1 cellular context compared by ENCODE assay signal in the genomic region with DNA sequence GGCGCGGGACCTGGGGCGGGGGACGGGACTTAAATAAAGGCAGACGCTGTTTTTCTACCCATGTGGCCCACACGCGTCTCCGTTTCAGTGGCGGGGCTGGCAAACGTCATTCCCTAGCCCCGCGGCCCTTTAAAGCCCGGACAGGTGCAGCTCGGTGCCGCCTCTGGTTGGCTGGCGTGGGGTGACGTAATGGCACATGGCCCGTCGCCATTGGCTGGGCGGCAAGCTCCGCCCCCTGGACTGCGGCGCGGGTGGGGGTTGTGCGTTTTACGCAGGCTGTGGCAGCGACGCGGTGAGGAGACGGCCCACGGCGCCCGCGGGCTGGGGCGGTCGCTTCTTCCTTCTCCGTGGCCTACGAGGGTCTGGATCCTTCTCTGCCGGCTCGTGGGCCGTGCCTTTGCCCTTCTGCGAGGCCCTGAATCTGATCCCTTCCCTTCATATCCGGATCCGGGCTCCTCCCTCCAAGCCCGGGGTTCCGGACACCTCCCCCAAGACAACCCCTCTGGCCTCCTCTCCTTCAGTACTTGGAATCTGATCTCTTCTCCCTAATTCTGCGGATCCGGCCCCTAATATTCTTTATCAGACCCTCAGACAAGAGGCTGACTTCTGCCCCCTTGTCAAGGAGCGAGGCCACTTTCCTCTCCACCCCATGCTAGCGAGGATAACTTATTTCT.
A peak's percentile ranks its signal among the peaks of the same experiment; 100 is the strongest.
TF ChIP-seq lines count a peak whose summit lies in the region.

A gene with protein sequence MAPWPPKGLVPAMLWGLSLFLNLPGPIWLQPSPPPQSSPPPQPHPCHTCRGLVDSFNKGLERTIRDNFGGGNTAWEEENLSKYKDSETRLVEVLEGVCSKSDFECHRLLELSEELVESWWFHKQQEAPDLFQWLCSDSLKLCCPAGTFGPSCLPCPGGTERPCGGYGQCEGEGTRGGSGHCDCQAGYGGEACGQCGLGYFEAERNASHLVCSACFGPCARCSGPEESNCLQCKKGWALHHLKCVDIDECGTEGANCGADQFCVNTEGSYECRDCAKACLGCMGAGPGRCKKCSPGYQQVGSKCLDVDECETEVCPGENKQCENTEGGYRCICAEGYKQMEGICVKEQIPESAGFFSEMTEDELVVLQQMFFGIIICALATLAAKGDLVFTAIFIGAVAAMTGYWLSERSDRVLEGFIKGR (plus strand): TSS at position 274 of the 674 bp plus-strand sequence. CDS start 605 bp downstream, outside the sequence.

TF ChIP-seq in K562, 482 proteins besides CTCF, POLR2A, EP300 and RAD21 (continued from another document and continues in another):
- TF ChIP-seq, protein P1, sequence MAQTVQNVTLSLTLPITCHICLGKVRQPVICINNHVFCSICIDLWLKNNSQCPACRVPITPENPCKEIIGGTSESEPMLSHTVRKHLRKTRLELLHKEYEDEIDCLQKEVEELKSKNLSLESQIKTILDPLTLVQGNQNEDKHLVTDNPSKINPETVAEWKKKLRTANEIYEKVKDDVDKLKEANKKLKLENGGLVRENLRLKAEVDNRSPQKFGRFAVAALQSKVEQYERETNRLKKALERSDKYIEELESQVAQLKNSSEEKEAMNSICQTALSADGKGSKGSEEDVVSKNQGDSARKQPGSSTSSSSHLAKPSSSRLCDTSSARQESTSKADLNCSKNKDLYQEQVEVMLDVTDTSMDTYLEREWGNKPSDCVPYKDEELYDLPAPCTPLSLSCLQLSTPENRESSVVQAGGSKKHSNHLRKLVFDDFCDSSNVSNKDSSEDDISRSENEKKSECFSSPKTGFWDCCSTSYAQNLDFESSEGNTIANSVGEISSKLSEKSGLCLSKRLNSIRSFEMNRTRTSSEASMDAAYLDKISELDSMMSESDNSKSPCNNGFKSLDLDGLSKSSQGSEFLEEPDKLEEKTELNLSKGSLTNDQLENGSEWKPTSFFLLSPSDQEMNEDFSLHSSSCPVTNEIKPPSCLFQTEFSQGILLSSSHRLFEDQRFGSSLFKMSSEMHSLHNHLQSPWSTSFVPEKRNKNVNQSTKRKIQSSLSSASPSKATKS (CRISPR knock-in tag; IDR thresholded peaks at IDR 0.05): no peak
- TF ChIP-seq ZC3H11A (IDR thresholded peaks at IDR 0.05; ENCODE audit: low read depth, low read length): no peak
- TF ChIP-seq, protein P2, sequence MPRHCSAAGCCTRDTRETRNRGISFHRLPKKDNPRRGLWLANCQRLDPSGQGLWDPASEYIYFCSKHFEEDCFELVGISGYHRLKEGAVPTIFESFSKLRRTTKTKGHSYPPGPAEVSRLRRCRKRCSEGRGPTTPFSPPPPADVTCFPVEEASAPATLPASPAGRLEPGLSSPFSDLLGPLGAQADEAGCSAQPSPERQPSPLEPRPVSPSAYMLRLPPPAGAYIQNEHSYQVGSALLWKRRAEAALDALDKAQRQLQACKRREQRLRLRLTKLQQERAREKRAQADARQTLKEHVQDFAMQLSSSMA (CRISPR knock-in tag; IDR thresholded peaks at IDR 0.05): 0 out of 2 replicates have a peak, but pooled peaks have one; percentile 16
- no peak for TF ChIP-seq NR1H2 (CRISPR knock-in tag; IDR thresholded peaks at IDR 0.05)
- peak; percentile 99 for TF ChIP-seq ATF7 (IDR thresholded peaks at IDR 0.05)
- TF ChIP-seq MCM2 (IDR thresholded peaks at IDR 0.05; ENCODE audit: low read depth): no peak
- peak; percentile 87; the same call in 1 of the 2 replicates for TF ChIP-seq JUNB (CRISPR knock-in tag; conservative IDR thresholded peaks at IDR 0.05)
- TF ChIP-seq, protein P3, sequence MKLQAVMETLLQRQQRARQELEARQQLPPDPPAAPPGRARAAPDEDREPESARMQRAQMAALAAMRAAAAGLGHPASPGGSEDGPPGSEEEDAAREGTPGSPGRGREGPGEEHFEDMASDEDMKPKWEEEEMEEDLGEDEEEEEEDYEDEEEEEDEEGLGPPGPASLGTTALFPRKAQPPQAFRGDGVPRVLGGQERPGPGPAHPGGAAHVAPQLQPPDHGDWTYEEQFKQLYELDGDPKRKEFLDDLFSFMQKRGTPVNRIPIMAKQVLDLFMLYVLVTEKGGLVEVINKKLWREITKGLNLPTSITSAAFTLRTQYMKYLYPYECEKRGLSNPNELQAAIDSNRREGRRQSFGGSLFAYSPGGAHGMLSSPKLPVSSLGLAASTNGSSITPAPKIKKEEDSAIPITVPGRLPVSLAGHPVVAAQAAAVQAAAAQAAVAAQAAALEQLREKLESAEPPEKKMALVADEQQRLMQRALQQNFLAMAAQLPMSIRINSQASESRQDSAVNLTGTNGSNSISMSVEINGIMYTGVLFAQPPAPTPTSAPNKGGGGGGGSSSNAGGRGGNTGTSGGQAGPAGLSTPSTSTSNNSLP (IDR thresholded peaks at IDR 0.05; ENCODE audit: borderline replicate concordance, low read depth, low read length): no peak
- TF ChIP-seq TGIF2 (CRISPR knock-in tag; IDR thresholded peaks at IDR 0.05): no peak
- TF ChIP-seq MBD2 (IDR thresholded peaks at IDR 0.05; ENCODE audit: borderline replicate concordance, low read depth): peak; percentile 57; the same call in 1 of the 2 replicates
- TF ChIP-seq BCL6 (CRISPR knock-in tag; IDR thresholded peaks at IDR 0.05): no peak
- TF ChIP-seq, protein P4, sequence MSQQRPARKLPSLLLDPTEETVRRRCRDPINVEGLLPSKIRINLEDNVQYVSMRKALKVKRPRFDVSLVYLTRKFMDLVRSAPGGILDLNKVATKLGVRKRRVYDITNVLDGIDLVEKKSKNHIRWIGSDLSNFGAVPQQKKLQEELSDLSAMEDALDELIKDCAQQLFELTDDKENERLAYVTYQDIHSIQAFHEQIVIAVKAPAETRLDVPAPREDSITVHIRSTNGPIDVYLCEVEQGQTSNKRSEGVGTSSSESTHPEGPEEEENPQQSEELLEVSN (IDR thresholded peaks at IDR 0.05; ENCODE audit: borderline replicate concordance in 1 of 2, extremely low read depth in 1 of 2, insufficient read depth in 1 of 2, insufficient read length in 1 of 2, low read depth in 1 of 2, low read length in 1 of 2, poor library complexity in 1 of 2, severe bottlenecking in 1 of 2): peak; percentile 65 to 83
- TF ChIP-seq ZNF780A (CRISPR knock-in tag; IDR thresholded peaks at IDR 0.05): no peak
- TF ChIP-seq, protein P5, sequence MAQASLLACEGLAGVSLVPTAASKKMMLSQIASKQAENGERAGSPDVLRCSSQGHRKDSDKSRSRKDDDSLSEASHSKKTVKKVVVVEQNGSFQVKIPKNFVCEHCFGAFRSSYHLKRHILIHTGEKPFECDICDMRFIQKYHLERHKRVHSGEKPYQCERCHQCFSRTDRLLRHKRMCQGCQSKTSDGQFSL (CRISPR knock-in tag; IDR thresholded peaks at IDR 0.05): peak; percentile 71
- TF ChIP-seq, protein P5 (tag; IDR thresholded peaks at IDR 0.05): no peak
- TF ChIP-seq, protein P6, sequence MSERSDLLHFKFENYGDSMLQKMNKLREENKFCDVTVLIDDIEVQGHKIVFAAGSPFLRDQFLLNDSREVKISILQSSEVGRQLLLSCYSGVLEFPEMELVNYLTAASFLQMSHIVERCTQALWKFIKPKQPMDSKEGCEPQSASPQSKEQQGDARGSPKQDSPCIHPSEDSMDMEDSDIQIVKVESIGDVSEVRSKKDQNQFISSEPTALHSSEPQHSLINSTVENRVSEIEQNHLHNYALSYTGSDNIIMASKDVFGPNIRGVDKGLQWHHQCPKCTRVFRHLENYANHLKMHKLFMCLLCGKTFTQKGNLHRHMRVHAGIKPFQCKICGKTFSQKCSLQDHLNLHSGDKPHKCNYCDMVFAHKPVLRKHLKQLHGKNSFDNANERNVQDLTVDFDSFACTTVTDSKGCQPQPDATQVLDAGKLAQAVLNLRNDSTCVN (CRISPR knock-in tag; IDR thresholded peaks at IDR 0.05): no peak
- no peak for TF ChIP-seq ESRRB (CRISPR knock-in tag; IDR thresholded peaks at IDR 0.05; ENCODE audit: borderline replicate concordance)
- no peak for TF ChIP-seq ZNF316 (IDR thresholded peaks at IDR 0.05)
- TF ChIP-seq ZNF699 (CRISPR knock-in tag; IDR thresholded peaks at IDR 0.05; ENCODE audit: insufficient replicate concordance): no peak
- no peak for TF ChIP-seq WHSC1 (IDR thresholded peaks at IDR 0.05; ENCODE audit: low read length)
- TF ChIP-seq SMARCE1 (IDR thresholded peaks at IDR 0.05): 0 out of 2 replicates have a peak, but pooled peaks have one; percentile 15
- no peak for TF ChIP-seq ZNF444 (CRISPR knock-in tag; IDR thresholded peaks at IDR 0.05)
- TF ChIP-seq, protein P7, sequence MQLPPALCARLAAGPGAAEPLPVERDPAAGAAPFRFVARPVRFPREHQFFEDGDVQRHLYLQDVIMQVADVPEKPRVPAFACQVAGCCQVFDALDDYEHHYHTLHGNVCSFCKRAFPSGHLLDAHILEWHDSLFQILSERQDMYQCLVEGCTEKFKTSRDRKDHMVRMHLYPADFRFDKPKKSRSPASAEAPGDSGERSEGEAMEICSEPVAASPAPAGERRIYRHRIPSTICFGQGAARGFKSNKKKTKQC (CRISPR knock-in tag; IDR thresholded peaks at IDR 0.05): peak; percentile 17
- TF ChIP-seq ZNF785 (CRISPR knock-in tag; IDR thresholded peaks at IDR 0.05): no peak
- TF ChIP-seq BACH1 (tag; IDR thresholded peaks at IDR 0.05): no peak
- TF ChIP-seq, protein P8, sequence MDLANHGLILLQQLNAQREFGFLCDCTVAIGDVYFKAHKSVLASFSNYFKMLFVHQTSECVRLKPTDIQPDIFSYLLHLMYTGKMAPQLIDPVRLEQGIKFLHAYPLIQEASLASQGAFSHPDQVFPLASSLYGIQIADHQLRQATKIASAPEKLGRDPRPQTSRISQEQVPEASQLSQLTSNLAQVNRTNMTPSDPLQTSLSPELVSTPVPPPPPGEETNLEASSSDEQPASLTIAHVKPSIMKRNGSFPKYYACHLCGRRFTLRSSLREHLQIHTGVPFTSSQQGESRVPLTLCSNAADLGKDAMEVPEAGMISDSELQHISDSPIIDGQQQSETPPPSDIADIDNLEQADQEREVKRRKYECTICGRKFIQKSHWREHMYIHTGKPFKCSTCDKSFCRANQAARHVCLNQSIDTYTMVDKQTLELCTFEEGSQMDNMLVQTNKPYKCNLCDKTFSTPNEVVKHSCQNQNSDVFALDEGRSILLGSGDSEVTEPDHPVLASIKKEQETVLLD (IDR thresholded peaks at IDR 0.05): peak; percentile 51
- TF ChIP-seq ASH1L (IDR thresholded peaks at IDR 0.05; ENCODE audit: borderline replicate concordance, low read depth, partially characterized antibody): peak; percentile 26
- peak; percentile 94 for TF ChIP-seq MXI1 (IDR thresholded peaks at IDR 0.05; ENCODE audit: low read depth, low read length)
- no peak for TF ChIP-seq E2F3 (CRISPR knock-in tag; IDR thresholded peaks at IDR 0.05)
- no peak for TF ChIP-seq BMI1 (IDR thresholded peaks at IDR 0.05; ENCODE audit: low read length)
- peak; percentile 89 for TF ChIP-seq CXXC5 (CRISPR knock-in tag; IDR thresholded peaks at IDR 0.05)
- TF ChIP-seq, protein P9, sequence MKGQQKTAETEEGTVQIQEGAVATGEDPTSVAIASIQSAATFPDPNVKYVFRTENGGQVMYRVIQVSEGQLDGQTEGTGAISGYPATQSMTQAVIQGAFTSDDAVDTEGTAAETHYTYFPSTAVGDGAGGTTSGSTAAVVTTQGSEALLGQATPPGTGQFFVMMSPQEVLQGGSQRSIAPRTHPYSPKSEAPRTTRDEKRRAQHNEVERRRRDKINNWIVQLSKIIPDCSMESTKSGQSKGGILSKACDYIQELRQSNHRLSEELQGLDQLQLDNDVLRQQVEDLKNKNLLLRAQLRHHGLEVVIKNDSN (CRISPR knock-in tag; IDR thresholded peaks at IDR 0.05): peak; percentile 77
- no peak for TF ChIP-seq ZBED1 (IDR thresholded peaks at IDR 0.05)
- no peak for TF ChIP-seq KLF1 (tag; IDR thresholded peaks at IDR 0.05)
- peak; percentile 88 for TF ChIP-seq TBP (optimal IDR thresholded peaks at IDR 0.05; ENCODE audit: low read depth, low read length)
- TF ChIP-seq HNRNPK (IDR thresholded peaks at IDR 0.05; ENCODE audit: low read depth, low read length, poor library complexity, severe bottlenecking): no peak
- TF ChIP-seq RBM14 (IDR thresholded peaks at IDR 0.05; ENCODE audit: borderline replicate concordance, insufficient read depth, low read depth, low read length): no peak
- TF ChIP-seq MTA1 (IDR thresholded peaks at IDR 0.05; ENCODE audit: borderline replicate concordance): 0 out of 2 replicates have a peak, but pooled peaks have one; percentile 38
- TF ChIP-seq HIVEP1 (CRISPR knock-in tag; IDR thresholded peaks at IDR 0.05): 0 out of 2 replicates have a peak, but pooled peaks have one; percentile 28
- TF ChIP-seq CBX3 (IDR thresholded peaks at IDR 0.05; ENCODE audit: borderline replicate concordance in 1 of 2, low read length in 2 of 2): no peak; a peak in 1 of 3 replicates
- no peak for TF ChIP-seq TFAM (CRISPR knock-in tag; conservative IDR thresholded peaks at IDR 0.05)
- TF ChIP-seq GTF2F1 (IDR thresholded peaks at IDR 0.05; ENCODE audit: low read depth, low read length): no peak
- TF ChIP-seq GABPB2 (CRISPR knock-in tag; conservative IDR thresholded peaks at IDR 0.05): no peak; the same call in 1 of the 2 replicates
- no peak for TF ChIP-seq SMARCB1 (IDR thresholded peaks at IDR 0.05; ENCODE audit: insufficient read length, low read depth)
- no peak for TF ChIP-seq RUNX1 (IDR thresholded peaks at IDR 0.05; ENCODE audit: low read depth)
- TF ChIP-seq, protein P10, sequence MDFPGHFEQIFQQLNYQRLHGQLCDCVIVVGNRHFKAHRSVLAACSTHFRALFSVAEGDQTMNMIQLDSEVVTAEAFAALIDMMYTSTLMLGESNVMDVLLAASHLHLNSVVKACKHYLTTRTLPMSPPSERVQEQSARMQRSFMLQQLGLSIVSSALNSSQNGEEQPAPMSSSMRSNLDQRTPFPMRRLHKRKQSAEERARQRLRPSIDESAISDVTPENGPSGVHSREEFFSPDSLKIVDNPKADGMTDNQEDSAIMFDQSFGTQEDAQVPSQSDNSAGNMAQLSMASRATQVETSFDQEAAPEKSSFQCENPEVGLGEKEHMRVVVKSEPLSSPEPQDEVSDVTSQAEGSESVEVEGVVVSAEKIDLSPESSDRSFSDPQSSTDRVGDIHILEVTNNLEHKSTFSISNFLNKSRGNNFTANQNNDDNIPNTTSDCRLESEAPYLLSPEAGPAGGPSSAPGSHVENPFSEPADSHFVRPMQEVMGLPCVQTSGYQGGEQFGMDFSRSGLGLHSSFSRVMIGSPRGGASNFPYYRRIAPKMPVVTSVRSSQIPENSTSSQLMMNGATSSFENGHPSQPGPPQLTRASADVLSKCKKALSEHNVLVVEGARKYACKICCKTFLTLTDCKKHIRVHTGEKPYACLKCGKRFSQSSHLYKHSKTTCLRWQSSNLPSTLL (IDR thresholded peaks at IDR 0.05): no peak
- peak; percentile 37; the same call in 1 of the 2 replicates for TF ChIP-seq BHLHE40 (IDR thresholded peaks at IDR 0.05; ENCODE audit: low read length)
- TF ChIP-seq NFE2 (IDR thresholded peaks at IDR 0.05; ENCODE audit: low read depth): no peak
- no peak for TF ChIP-seq NFXL1 (CRISPR knock-in tag; IDR thresholded peaks at IDR 0.05)
- peak; percentile 27; the same call in 1 of the 2 replicates for TF ChIP-seq NFRKB (IDR thresholded peaks at IDR 0.05; ENCODE audit: low read depth)
